ENCODE assay signal across 25 cellular contexts in the genomic region with DNA sequence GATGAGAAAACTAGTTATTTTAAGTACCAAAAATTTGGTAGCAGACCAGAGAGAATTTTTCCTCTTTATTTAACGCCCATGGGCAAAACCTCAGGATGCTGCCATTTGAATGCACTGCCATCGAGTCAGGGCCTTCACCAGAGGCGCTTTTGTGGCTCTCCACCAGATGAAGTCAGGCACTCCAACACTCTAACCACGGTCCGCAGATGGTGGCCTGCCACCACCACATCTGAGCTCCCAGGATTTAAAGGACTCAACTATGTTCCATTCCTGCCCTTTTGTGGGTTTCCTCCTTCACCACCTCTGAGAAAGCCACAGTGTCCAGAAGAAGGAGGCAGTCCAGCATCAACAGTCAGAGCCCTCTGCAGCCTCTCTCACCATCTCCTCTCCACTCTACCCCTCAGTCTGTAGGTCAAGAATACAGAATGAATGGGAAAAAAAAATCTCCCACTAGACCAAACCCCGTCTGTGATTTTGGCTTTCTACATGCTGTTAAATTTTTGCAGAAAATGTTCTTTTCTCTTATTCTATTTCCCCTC.
DNase-seq lines count a peak whose midpoint lies in the region; ATAC-seq and TF ChIP-seq lines count a peak whose summit lies in the region.
"Had no signal": no experiment of that assay in that cellular context is flagged by ENCODE, and none has a peak within 500 bp of the region (broad histone marks: within the 10 kb centered on the region; RNA-seq: fewer than 3 reads in every experiment).

No MANE protein-coding gene starts in this region.

- peaks cover 37% of the 10 kb centered on the region for H3K4me1 ChIP-seq in cardiac muscle cell (ENCODE audit: low read depth)
- H3K4me1 ChIP-seq in osteoblast (ENCODE audit: insufficient read depth, low read length), result peaks cover 4% of the 10 kb centered on the region
- H3K4me1 ChIP-seq in thoracic aorta (ENCODE audit: control insufficient read depth in 1 of 2, low read depth in 2 of 2), result peaks cover 12 to 32% of the 10 kb centered on the region in 2 donors
- H3K4me1 ChIP-seq: suprapubic skin had no signal

- H3K79me2 ChIP-seq in osteoblast (ENCODE audit: insufficient read depth, low read length), result no peaks in the 10 kb centered on the region

- no peak overlapping the region for H3K4me2 ChIP-seq in osteoblast (ENCODE audit: insufficient read depth, low read length)
- H3K4me2 ChIP-seq: KMS-11 had no signal

- H3K4me3 ChIP-seq in cardiac muscle cell (no peak overlapping the region), osteoblast (ENCODE audit: insufficient read depth, low read length) (no peak overlapping the region), thoracic aorta (no peak overlapping the region)
- H3K4me3 ChIP-seq: esophagus squamous epithelium, lung, suprapubic skin had no signal

- no peaks in the 10 kb centered on the region for H3K27me3 ChIP-seq in cardiac muscle cell
- H3K27me3 ChIP-seq in osteoblast (ENCODE audit: insufficient read depth, low read length), result no peaks in the 10 kb centered on the region
- H3K27me3 ChIP-seq in thoracic aorta (replicated peaks; ENCODE audit: insufficient read depth), result no peaks in the 10 kb centered on the region
- H3K27me3 ChIP-seq: esophagus squamous epithelium, suprapubic skin had no signal

- TF ChIP-seq CTCF in cardiac muscle cell (IDR thresholded peaks at IDR 0.05; ENCODE audit: low read depth, low read length) (no peak), osteoblast (IDR thresholded peaks at IDR 0.05; ENCODE audit: extremely low read depth, low read depth, low read length) (no peak), thoracic aorta (IDR thresholded peaks at IDR 0.05) (no peak)

- no peaks in the 10 kb centered on the region for H4K20me1 ChIP-seq in osteoblast (ENCODE audit: insufficient read depth, low read length)

- H3K36me3 ChIP-seq in cardiac muscle cell (no peaks in the 10 kb centered on the region), osteoblast (ENCODE audit: insufficient read depth, low read length) (no peaks in the 10 kb centered on the region), thoracic aorta (no peaks in the 10 kb centered on the region)
- H3K36me3 ChIP-seq: esophagus squamous epithelium, suprapubic skin had no signal

- DNase-seq in amniotic epithelial cell (ENCODE audit: low read depth) (peak; percentile 1), cardiac muscle cell (ENCODE audit: low read depth in 1 of 2, low spot score in 1 of 2) (no peak), osteoblast (ENCODE audit: insufficient read length, low spot score, missing footprints) (no peak), thoracic aorta (ENCODE audit: low spot score) (no peak), NCI-H510A treated with DMSO at 0.1 percent for 48 hours (lab: John Stamatoyannopoulos, UW) (no peak), D341Med (ENCODE audit: low spot score) (no peak)
- DNase-seq in activated CD4-positive, CD25-positive, alpha-beta regulatory T cell treated with anti-CD3 and anti-CD28 coated beads, Interleukin-2, amount 50 U/mL, for 72 hours, result no peak
- DNase-seq: activated CD4-positive, alpha-beta T cell treated with anti-CD3 and anti-CD28 coated beads for 1 hour; activated CD8-positive, alpha-beta memory T cell treated with anti-CD3 and anti-CD28 coated beads for 24 hours; activated T-cell treated with anti-CD3 and anti-CD28 coated beads, Interleukin-2, amount 50 U/mL, for 72 hours; caudate nucleus; effector CD8-positive, alpha-beta T cell; esophagus squamous epithelium; glutamatergic neuron; naive B cell; NCI-H1092 treated with DMSO at 0.1 percent for 48 hours; NCI-H2081; NCI-H446 treated with DMSO at 0.1 percent for 48 hours; stimulated activated CD4-positive, alpha-beta T cell treated with anti-CD3 and anti-CD28 coated beads, Interleukin-12 subunit alpha, Interleukin-12 subunit beta, amount 100 ng/mL, for 4 hours; stimulated activated CD8-positive, alpha-beta memory T cell treated with anti-CD3 and anti-CD28 coated beads, Interleukin-4, amount 100 ng/mL, for 48 hours had no signal

- H3K9me3 ChIP-seq in cardiac muscle cell (ENCODE audit: low read depth), result no peaks in the 10 kb centered on the region
- H3K9me3 ChIP-seq in osteoblast (ENCODE audit: low read depth, low read length), result no peaks in the 10 kb centered on the region
- H3K9me3 ChIP-seq in thoracic aorta, result no peaks in the 10 kb centered on the region
- H3K9me3 ChIP-seq: esophagus squamous epithelium, suprapubic skin had no signal

- ATAC-seq in thoracic aorta (ENCODE audit: insufficient number of reproducible peaks, low FRiP score, low read depth) (no peak), GM18907 (IDR thresholded peaks at IDR 0.05; ENCODE audit: unreplicated experiment) (no peak)
- ATAC-seq: activated T-cell treated with anti-CD3 and anti-CD28 coated beads, Interleukin-2, amount 50 U/mL, for 72 hours; SK-N-SH treated with all-trans-retinoic acid at 6 μM for 48 hours had no signal

- peak overlapping the region; percentile 43 for H2AFZ ChIP-seq in osteoblast (ENCODE audit: low read length)

- H3K27ac ChIP-seq in cardiac muscle cell, result peak overlapping the region; percentile 91
- H3K27ac ChIP-seq in osteoblast (ENCODE audit: low read depth, low read length), result no peak overlapping the region
- H3K27ac ChIP-seq in thoracic aorta, result peak overlapping the region; percentile 60 to 62
- H3K27ac ChIP-seq: KMS-11, suprapubic skin had no signal
